Comparison of ENCODE assay signal across 23 cellular contexts in the genomic region with DNA sequence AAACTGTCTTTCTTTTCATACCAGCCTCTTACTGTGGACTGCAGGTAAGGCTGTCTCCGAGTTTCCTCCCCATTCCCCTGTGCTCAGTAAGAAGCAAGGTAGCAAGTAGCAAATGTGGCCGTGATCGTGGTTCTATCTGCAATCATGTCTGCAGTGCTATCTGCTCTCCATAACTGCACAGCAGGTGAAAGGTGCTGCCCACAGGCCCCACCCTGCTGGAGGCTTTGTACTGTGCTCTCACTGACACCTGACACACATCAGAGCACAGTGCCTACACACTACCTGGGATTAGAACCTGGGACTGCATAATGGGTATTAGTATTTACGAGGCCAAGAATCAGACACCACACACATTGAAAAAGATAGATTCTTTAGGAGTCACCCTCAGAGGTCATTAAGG.
"Had no signal": no experiment of that assay in that cellular context is flagged by ENCODE, and none has a peak within 500 bp of the region (broad histone marks: within the 10 kb centered on the region; RNA-seq: fewer than 3 reads in every experiment).

No MANE protein-coding gene starts in this region.

- H3K4me1 ChIP-seq: esophagus squamous epithelium, gastroesophageal sphincter, pancreas, testis, tibial nerve had no signal

- H3K36me3 Mint-ChIP-seq: naive B cell; stimulated activated effector memory CD8-positive, alpha-beta T cell treated with anti-CD3 and anti-CD28 coated beads, Interleukin-12 subunit alpha, Interleukin-12 subunit beta, amount 100 ng/mL, for 72 hours had no signal

- H3K4me3 Mint-ChIP-seq: naive B cell; nephron; stimulated activated effector memory CD8-positive, alpha-beta T cell treated with anti-CD3 and anti-CD28 coated beads, Interleukin-12 subunit alpha, Interleukin-12 subunit beta, amount 100 ng/mL, for 72 hours; stimulated activated naive CD8-positive, alpha-beta T cell treated with anti-CD3 and anti-CD28 coated beads, Interleukin-15, Interleukin-2, amounts not matched to agents 100 ng/mL and 50 ng/mL, for 24 hours had no signal

- H3K27ac Mint-ChIP-seq: naive B cell; nephron; progenitor cell of endocrine pancreas; stimulated activated effector memory CD8-positive, alpha-beta T cell treated with anti-CD3 and anti-CD28 coated beads, Interleukin-12 subunit alpha, Interleukin-12 subunit beta, amount 100 ng/mL, for 72 hours; stimulated activated naive CD8-positive, alpha-beta T cell treated with anti-CD3 and anti-CD28 coated beads, Interleukin-15, Interleukin-2, amounts not matched to agents 100 ng/mL and 50 ng/mL, for 24 hours had no signal

- H3K36me3 ChIP-seq: esophagus squamous epithelium, gastroesophageal sphincter, pancreas, tibial nerve had no signal

- ATAC-seq: gastroesophageal sphincter; left cardiac atrium; left ventricle myocardium superior; pancreas; right cardiac atrium; stimulated activated effector memory CD8-positive, alpha-beta T cell treated with anti-CD3 and anti-CD28 coated beads, Interleukin-12 subunit alpha, Interleukin-12 subunit beta, amount 100 ng/mL, for 72 hours had no signal

- DNase-seq: dermis blood vessel endothelial cell; esophagus squamous epithelium; foreskin fibroblast; glutamatergic neuron; kidney; left cardiac atrium; left ventricle myocardium superior; mesenchymal stem cell; midbrain; naive B cell; occipital lobe; pancreas; right cardiac atrium; stimulated activated CD4-positive, alpha-beta T cell treated with anti-CD3 and anti-CD28 coated beads, Interleukin-4, amount 100 ng/mL, for 1 hour; stimulated activated CD8-positive, alpha-beta memory T cell treated with anti-CD3 and anti-CD28 coated beads, Interleukin-4, amount 100 ng/mL, for 48 hours; testis had no signal

- H3K27ac ChIP-seq: esophagus squamous epithelium, gastroesophageal sphincter, pancreas, testis, tibial nerve had no signal

- H3K27me3 Mint-ChIP-seq: progenitor cell of endocrine pancreas had no signal

- H3K9me3 Mint-ChIP-seq: naive B cell; stimulated activated effector memory CD8-positive, alpha-beta T cell treated with anti-CD3 and anti-CD28 coated beads, Interleukin-12 subunit alpha, Interleukin-12 subunit beta, amount 100 ng/mL, for 72 hours; stimulated activated naive CD8-positive, alpha-beta T cell treated with anti-CD3 and anti-CD28 coated beads, Interleukin-15, Interleukin-2, amounts not matched to agents 100 ng/mL and 50 ng/mL, for 24 hours had no signal

- H3K4me3 ChIP-seq: esophagus squamous epithelium, gastroesophageal sphincter, lung, pancreas, testis, tibial nerve had no signal

- H3K4me1 Mint-ChIP-seq: naive B cell; nephron; stimulated activated effector memory CD8-positive, alpha-beta T cell treated with anti-CD3 and anti-CD28 coated beads, Interleukin-12 subunit alpha, Interleukin-12 subunit beta, amount 100 ng/mL, for 72 hours had no signal

- H3K9me3 ChIP-seq: esophagus squamous epithelium, gastroesophageal sphincter, pancreas, testis, tibial nerve had no signal

- H3K27me3 ChIP-seq: esophagus squamous epithelium, gastroesophageal sphincter, testis, tibial nerve had no signal
